Comparison of ENCODE assay signal across 15 cellular contexts in genomic region chr11:95586155-95586554, GRCh38.
"Had no signal": no experiment of that assay in that cellular context is flagged by ENCODE, and none has a peak within 500 bp of the region (broad histone marks: within the 10 kb centered on the region; RNA-seq: fewer than 3 reads in every experiment).

No MANE protein-coding gene starts in this region.

- H3K9me3 ChIP-seq: psoas muscle, right lobe of liver, stomach, testis had no signal

- H3K27ac ChIP-seq: dorsolateral prefrontal cortex, psoas muscle, right lobe of liver, stomach, testis had no signal

- H3K4me1 ChIP-seq: psoas muscle, stomach had no signal

- H3K4me3 ChIP-seq: dorsolateral prefrontal cortex, psoas muscle, right lobe of liver, stomach, testis had no signal

- H3K27ac Mint-ChIP-seq: activated CD4-positive, alpha-beta T cell treated with anti-CD3 and anti-CD28 coated beads, Interleukin-2, amount 10 ng/mL, durations not matched to agents 7 days and 5 days; activated T-helper 17 cell treated with anti-CD3 and anti-CD28 coated beads, Interleukin-2, amount 50 U/mL, for 72 hours; endodermal cell had no signal

- H3K36me3 Mint-ChIP-seq: naive thymus-derived CD8-positive, alpha-beta T cell had no signal

- H3K36me3 ChIP-seq: right lobe of liver, stomach had no signal

- H3K4me3 Mint-ChIP-seq: activated CD4-positive, alpha-beta T cell treated with anti-CD3 and anti-CD28 coated beads, Interleukin-2, amount 10 ng/mL, durations not matched to agents 7 days and 5 days; activated T-helper 17 cell treated with anti-CD3 and anti-CD28 coated beads, Interleukin-2, amount 50 U/mL, for 72 hours; endodermal cell; naive thymus-derived CD8-positive, alpha-beta T cell had no signal

- H3K27me3 Mint-ChIP-seq: activated CD4-positive, alpha-beta T cell treated with anti-CD3 and anti-CD28 coated beads, Interleukin-2, amount 10 ng/mL, durations not matched to agents 7 days and 5 days; activated T-helper 17 cell treated with anti-CD3 and anti-CD28 coated beads, Interleukin-2, amount 50 U/mL, for 72 hours; naive thymus-derived CD8-positive, alpha-beta T cell had no signal

- ATAC-seq: left lobe of liver; naive thymus-derived CD8-positive, alpha-beta T cell; psoas muscle; right lobe of liver had no signal

- H3K9me3 Mint-ChIP-seq: endodermal cell had no signal

- DNase-seq: activated CD4-positive, alpha-beta T cell treated with anti-CD3 and anti-CD28 coated beads, Interleukin-2, amount 10 ng/mL, durations not matched to agents 7 days and 5 days; activated naive CD4-positive, alpha-beta T cell treated with Interleukin-2 at 50 U/mL for 16 hours; activated T-cell treated with anti-CD3 and anti-CD28 coated beads for 4 hours; anterior cingulate cortex; dorsolateral prefrontal cortex; endodermal cell; naive thymus-derived CD8-positive, alpha-beta T cell; occipital lobe; psoas muscle; right lobe of liver; stimulated activated CD4-positive, alpha-beta T cell treated with anti-CD3 and anti-CD28 coated beads, Interleukin-1b, Interleukin-23, amount 100 ng/mL, for 48 hours; stomach; testis had no signal

- H3K27me3 ChIP-seq: dorsolateral prefrontal cortex, right lobe of liver, stomach, testis had no signal
